1 cellular context compared by ENCODE assay signal in the genomic region with DNA sequence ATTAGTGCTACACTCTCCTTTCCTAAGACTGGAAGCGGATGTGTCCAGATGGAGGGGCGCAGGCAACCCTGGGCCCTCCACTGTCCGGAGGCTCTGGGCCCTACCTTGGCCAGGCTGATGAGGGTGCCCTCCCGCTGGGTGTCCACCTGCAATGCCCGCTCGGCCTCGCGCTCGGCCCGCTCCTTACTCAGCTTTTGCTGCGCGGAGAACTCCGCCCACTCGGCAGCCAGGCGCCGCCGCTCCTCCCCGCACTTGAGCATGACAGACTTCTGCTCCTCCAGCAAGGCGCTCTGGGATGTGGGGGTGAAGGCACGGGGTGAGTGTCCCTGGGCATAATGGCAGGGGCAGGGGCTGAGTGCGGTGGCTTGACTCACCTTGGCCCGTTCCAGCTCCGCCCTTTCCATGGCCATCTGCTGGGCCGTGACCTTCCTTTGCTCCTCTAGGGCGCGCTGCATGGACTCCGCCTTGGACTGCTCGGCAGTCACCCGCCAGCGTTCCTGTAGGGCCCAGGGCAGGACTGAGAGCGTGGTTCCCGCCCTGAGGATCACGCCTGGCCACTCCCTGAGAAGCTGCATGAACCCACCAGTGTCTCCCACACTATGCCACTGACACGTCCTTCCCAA.
TF ChIP-seq lines count a peak whose summit lies in the region.

No MANE protein-coding gene starts in this region.

TF ChIP-seq in HepG2, 621 proteins besides CTCF, POLR2A, EP300 and RAD21 (continued from another document and continues in another):
- TF ChIP-seq ZNF556 (CRISPR knock-in tag; IDR thresholded peaks at IDR 0.05; ENCODE audit: borderline replicate concordance) = no peak
- 0 out of 2 replicates have a peak, but pooled peaks have one; percentile 21 for TF ChIP-seq ZNF350 (CRISPR knock-in tag; IDR thresholded peaks at IDR 0.05; ENCODE audit: borderline replicate concordance, low read depth)
- no peak for TF ChIP-seq ETV5 (CRISPR knock-in tag; IDR thresholded peaks at IDR 0.05; ENCODE audit: borderline replicate concordance)
- TF ChIP-seq, protein P1, sequence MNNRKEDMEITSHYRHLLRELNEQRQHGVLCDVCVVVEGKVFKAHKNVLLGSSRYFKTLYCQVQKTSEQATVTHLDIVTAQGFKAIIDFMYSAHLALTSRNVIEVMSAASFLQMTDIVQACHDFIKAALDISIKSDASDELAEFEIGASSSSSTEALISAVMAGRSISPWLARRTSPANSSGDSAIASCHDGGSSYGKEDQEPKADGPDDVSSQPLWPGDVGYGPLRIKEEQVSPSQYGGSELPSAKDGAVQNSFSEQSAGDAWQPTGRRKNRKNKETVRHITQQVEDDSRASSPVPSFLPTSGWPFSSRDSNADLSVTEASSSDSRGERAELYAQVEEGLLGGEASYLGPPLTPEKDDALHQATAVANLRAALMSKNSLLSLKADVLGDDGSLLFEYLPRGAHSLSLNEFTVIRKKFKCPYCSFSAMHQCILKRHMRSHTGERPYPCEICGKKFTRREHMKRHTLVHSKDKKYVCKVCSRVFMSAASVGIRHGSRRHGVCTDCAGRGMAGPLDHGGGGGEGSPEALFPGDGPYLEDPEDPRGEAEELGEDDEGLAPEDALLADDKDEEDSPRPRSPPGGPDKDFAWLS (CRISPR knock-in tag; IDR thresholded peaks at IDR 0.05; ENCODE audit: borderline replicate concordance) = no peak
- no peak for TF ChIP-seq ERF (CRISPR knock-in tag; IDR thresholded peaks at IDR 0.05)
- TF ChIP-seq, protein P2, sequence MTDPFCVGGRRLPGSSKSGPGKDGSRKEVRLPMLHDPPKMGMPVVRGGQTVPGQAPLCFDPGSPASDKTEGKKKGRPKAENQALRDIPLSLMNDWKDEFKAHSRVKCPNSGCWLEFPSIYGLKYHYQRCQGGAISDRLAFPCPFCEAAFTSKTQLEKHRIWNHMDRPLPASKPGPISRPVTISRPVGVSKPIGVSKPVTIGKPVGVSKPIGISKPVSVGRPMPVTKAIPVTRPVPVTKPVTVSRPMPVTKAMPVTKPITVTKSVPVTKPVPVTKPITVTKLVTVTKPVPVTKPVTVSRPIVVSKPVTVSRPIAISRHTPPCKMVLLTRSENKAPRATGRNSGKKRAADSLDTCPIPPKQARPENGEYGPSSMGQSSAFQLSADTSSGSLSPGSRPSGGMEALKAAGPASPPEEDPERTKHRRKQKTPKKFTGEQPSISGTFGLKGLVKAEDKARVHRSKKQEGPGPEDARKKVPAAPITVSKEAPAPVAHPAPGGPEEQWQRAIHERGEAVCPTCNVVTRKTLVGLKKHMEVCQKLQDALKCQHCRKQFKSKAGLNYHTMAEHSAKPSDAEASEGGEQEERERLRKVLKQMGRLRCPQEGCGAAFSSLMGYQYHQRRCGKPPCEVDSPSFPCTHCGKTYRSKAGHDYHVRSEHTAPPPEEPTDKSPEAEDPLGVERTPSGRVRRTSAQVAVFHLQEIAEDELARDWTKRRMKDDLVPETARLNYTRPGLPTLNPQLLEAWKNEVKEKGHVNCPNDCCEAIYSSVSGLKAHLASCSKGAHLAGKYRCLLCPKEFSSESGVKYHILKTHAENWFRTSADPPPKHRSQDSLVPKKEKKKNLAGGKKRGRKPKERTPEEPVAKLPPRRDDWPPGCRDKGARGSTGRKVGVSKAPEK (CRISPR knock-in tag; IDR thresholded peaks at IDR 0.05; ENCODE audit: borderline replicate concordance) = no peak
- TF ChIP-seq SRSF9 (IDR thresholded peaks at IDR 0.05; ENCODE audit: borderline replicate concordance, insufficient read depth, low read depth, low read length, poor library complexity, severe bottlenecking) = no peak
- TF ChIP-seq ZNF674 (CRISPR knock-in tag; IDR thresholded peaks at IDR 0.05; ENCODE audit: low read depth) = no peak
- no peak for TF ChIP-seq ZBTB42 (CRISPR knock-in tag; IDR thresholded peaks at IDR 0.05)
- no peak for TF ChIP-seq SIX1 (CRISPR knock-in tag; IDR thresholded peaks at IDR 0.05; ENCODE audit: borderline replicate concordance)
- no peak for TF ChIP-seq TRIM24 (CRISPR knock-in tag; IDR thresholded peaks at IDR 0.05)
- TF ChIP-seq ZNF230 (CRISPR knock-in tag; IDR thresholded peaks at IDR 0.05) = no peak
- no peak for TF ChIP-seq BRCA1 (CRISPR knock-in tag; IDR thresholded peaks at IDR 0.05)
- TF ChIP-seq, protein P3, sequence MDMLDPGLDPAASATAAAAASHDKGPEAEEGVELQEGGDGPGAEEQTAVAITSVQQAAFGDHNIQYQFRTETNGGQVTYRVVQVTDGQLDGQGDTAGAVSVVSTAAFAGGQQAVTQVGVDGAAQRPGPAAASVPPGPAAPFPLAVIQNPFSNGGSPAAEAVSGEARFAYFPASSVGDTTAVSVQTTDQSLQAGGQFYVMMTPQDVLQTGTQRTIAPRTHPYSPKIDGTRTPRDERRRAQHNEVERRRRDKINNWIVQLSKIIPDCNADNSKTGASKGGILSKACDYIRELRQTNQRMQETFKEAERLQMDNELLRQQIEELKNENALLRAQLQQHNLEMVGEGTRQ (IDR thresholded peaks at IDR 0.05; ENCODE audit: low read depth, low read length) = no peak
- TF ChIP-seq, protein P3 (CRISPR knock-in tag; IDR thresholded peaks at IDR 0.05; ENCODE audit: borderline replicate concordance) = no peak
- TF ChIP-seq, protein P4, sequence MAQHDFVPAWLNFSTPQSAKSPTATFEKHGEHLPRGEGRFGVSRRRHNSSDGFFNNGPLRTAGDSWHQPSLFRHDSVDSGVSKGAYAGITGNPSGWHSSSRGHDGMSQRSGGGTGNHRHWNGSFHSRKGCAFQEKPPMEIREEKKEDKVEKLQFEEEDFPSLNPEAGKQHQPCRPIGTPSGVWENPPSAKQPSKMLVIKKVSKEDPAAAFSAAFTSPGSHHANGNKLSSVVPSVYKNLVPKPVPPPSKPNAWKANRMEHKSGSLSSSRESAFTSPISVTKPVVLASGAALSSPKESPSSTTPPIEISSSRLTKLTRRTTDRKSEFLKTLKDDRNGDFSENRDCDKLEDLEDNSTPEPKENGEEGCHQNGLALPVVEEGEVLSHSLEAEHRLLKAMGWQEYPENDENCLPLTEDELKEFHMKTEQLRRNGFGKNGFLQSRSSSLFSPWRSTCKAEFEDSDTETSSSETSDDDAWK (CRISPR knock-in tag; IDR thresholded peaks at IDR 0.05) = no peak
- TF ChIP-seq CCAR2 (optimal IDR thresholded peaks at IDR 0.05; ENCODE audit: low read depth, low read length) = no peak
- no peak for TF ChIP-seq POGZ (CRISPR knock-in tag; IDR thresholded peaks at IDR 0.05)
- TF ChIP-seq ZNF879 (CRISPR knock-in tag; IDR thresholded peaks at IDR 0.05) = no peak
- TF ChIP-seq RFX5 (IDR thresholded peaks at IDR 0.05; ENCODE audit: low read depth, low read length) = no peak
- TF ChIP-seq, protein P5, sequence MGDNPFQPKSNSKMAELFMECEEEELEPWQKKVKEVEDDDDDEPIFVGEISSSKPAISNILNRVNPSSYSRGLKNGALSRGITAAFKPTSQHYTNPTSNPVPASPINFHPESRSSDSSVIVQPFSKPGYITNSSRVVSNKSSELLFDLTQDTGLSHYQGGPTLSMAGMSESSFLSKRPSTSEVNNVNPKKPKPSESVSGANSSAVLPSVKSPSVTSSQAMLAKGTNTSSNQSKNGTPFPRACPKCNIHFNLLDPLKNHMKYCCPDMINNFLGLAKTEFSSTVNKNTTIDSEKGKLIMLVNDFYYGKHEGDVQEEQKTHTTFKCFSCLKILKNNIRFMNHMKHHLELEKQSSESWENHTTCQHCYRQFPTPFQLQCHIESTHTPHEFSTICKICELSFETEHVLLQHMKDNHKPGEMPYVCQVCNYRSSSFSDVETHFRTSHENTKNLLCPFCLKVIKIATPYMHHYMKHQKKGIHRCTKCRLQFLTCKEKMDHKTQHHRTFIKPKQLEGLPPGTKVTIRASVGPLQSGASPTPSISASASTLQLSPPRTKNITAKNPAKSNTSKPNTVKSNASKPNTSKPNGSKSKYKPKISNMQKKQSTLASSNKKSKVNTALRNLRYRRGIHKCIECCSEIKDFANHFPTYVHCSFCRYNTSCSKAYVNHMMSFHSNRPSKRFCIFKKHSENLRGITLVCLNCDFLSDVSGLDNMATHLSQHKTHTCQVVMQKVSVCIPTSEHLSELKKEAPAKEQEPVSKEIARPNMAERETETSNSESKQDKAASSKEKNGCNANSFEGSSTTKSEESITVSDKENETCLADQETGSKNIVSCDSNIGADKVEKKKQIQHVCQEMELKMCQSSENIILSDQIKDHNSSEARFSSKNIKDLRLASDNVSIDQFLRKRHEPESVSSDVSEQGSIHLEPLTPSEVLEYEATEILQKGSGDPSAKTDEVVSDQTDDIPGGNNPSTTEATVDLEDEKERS (CRISPR knock-in tag; IDR thresholded peaks at IDR 0.05) = no peak
- TF ChIP-seq, protein P6, sequence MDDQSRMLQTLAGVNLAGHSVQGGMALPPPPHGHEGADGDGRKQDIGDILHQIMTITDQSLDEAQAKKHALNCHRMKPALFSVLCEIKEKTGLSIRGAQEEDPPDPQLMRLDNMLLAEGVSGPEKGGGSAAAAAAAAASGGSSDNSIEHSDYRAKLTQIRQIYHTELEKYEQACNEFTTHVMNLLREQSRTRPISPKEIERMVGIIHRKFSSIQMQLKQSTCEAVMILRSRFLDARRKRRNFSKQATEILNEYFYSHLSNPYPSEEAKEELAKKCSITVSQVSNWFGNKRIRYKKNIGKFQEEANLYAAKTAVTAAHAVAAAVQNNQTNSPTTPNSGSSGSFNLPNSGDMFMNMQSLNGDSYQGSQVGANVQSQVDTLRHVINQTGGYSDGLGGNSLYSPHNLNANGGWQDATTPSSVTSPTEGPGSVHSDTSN (CRISPR knock-in tag; IDR thresholded peaks at IDR 0.05; ENCODE audit: borderline replicate concordance) = no peak
- TF ChIP-seq ZSCAN12 (CRISPR knock-in tag; IDR thresholded peaks at IDR 0.05) = no peak
- 0 out of 2 replicates have a peak, but pooled peaks have one; percentile 20 for TF ChIP-seq NR2F6 (IDR thresholded peaks at IDR 0.05)
- peak; percentile 30; the same call in 1 of the 2 replicates for TF ChIP-seq NR2F6 (CRISPR knock-in tag; IDR thresholded peaks at IDR 0.05)
- no peak for TF ChIP-seq MED13 (CRISPR knock-in tag; IDR thresholded peaks at IDR 0.05)
- no peak for TF ChIP-seq XBP1 (CRISPR knock-in tag; IDR thresholded peaks at IDR 0.05)
- no peak for TF ChIP-seq IKZF4 (CRISPR knock-in tag; IDR thresholded peaks at IDR 0.05; ENCODE audit: borderline replicate concordance, low read depth, not compliant biosample characterization)
- no peak for TF ChIP-seq NFE2 (CRISPR knock-in tag; IDR thresholded peaks at IDR 0.05)
- TF ChIP-seq ZNF737 (CRISPR knock-in tag; IDR thresholded peaks at IDR 0.05; ENCODE audit: borderline replicate concordance) = no peak
- TF ChIP-seq GPN1 (CRISPR knock-in tag; IDR thresholded peaks at IDR 0.05; ENCODE audit: borderline replicate concordance) = no peak
- TF ChIP-seq ZFAT (CRISPR knock-in tag; conservative IDR thresholded peaks at IDR 0.05) = no peak
- TF ChIP-seq, protein P7, sequence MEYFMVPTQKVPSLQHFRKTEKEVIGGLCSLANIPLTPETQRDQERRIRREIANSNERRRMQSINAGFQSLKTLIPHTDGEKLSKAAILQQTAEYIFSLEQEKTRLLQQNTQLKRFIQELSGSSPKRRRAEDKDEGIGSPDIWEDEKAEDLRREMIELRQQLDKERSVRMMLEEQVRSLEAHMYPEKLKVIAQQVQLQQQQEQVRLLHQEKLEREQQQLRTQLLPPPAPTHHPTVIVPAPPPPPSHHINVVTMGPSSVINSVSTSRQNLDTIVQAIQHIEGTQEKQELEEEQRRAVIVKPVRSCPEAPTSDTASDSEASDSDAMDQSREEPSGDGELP (IDR thresholded peaks at IDR 0.05; ENCODE audit: borderline replicate concordance, low read depth) = no peak
- no peak; the same call in 1 of the 2 replicates for TF ChIP-seq SALL1 (CRISPR knock-in tag; IDR thresholded peaks at IDR 0.05)
- no peak for TF ChIP-seq SOX5 (CRISPR knock-in tag; IDR thresholded peaks at IDR 0.05; ENCODE audit: borderline replicate concordance)
- TF ChIP-seq STAT5B (CRISPR knock-in tag; IDR thresholded peaks at IDR 0.05) = no peak
- TF ChIP-seq ZBTB7A (CRISPR knock-in tag; IDR thresholded peaks at IDR 0.05) = 0 out of 2 replicates have a peak, but pooled peaks have one; percentile 11
- TF ChIP-seq, protein P8, sequence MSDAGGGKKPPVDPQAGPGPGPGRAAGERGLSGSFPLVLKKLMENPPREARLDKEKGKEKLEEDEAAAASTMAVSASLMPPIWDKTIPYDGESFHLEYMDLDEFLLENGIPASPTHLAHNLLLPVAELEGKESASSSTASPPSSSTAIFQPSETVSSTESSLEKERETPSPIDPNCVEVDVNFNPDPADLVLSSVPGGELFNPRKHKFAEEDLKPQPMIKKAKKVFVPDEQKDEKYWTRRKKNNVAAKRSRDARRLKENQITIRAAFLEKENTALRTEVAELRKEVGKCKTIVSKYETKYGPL (CRISPR knock-in tag; IDR thresholded peaks at IDR 0.05) = no peak
- TF ChIP-seq, protein P9, sequence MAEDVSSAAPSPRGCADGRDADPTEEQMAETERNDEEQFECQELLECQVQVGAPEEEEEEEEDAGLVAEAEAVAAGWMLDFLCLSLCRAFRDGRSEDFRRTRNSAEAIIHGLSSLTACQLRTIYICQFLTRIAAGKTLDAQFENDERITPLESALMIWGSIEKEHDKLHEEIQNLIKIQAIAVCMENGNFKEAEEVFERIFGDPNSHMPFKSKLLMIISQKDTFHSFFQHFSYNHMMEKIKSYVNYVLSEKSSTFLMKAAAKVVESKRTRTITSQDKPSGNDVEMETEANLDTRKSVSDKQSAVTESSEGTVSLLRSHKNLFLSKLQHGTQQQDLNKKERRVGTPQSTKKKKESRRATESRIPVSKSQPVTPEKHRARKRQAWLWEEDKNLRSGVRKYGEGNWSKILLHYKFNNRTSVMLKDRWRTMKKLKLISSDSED (CRISPR knock-in tag; IDR thresholded peaks at IDR 0.05) = no peak
- no peak for TF ChIP-seq GZF1 (CRISPR knock-in tag; IDR thresholded peaks at IDR 0.05)
- TF ChIP-seq ZNF615 (CRISPR knock-in tag; IDR thresholded peaks at IDR 0.05; ENCODE audit: borderline replicate concordance) = no peak
- TF ChIP-seq U2AF1 (optimal IDR thresholded peaks at IDR 0.05; ENCODE audit: low read depth, low read length) = no peak
- no peak for TF ChIP-seq JARID2 (CRISPR knock-in tag; IDR thresholded peaks at IDR 0.05; ENCODE audit: insufficient replicate concordance)
- no peak for TF ChIP-seq TOE1 (CRISPR knock-in tag; IDR thresholded peaks at IDR 0.05)
- no peak for TF ChIP-seq ZNF354B (CRISPR knock-in tag; IDR thresholded peaks at IDR 0.05)
- TF ChIP-seq RELA (CRISPR knock-in tag; IDR thresholded peaks at IDR 0.05) = no peak
